8 cellular contexts compared by ENCODE assay signal in the genomic region with DNA sequence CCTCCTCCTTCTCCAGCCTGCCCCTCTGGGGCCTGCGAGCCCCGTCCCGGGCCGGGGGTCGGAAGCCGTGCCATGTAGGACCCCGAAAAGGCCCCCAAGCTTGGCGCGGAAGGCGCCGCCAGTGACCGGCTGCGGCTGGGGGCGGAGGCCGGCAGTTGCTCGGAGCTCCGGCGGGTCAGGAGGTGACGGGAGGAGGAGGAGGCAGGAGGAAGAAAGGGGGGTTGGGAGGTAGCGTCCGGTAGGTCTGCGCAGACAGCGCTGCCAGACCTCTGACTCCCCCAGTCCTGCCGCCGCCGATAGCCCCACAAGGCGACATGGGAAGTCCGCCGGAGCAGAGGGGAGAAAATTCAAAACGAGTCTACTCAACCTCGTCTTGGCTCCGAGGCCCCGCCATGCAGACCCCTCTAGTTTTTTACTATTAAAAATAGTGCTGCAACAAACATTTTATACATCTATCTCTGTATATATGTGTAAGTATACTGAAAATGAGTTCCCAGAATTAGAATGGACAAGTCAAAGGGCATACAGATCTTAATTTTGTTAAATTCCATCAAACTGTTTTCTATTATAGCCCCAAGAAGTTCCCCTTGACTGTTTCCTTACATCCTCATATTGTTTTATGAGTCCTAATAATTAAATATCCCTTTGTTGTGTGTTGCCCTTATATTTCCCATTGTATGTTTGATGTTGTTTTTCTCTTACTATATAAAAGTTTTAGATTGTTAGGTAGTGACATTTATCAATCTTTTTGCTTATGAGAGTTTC. TPM values are rescaled to one million over a fixed set of nuclear protein-coding genes. Genes with fewer than 3 reads are reported as not detected.
A peak's percentile ranks its signal among the peaks of the same experiment; 100 is the strongest.
DNase-seq lines count a peak whose midpoint lies in the region; ATAC-seq and TF ChIP-seq lines count a peak whose summit lies in the region.
"Not testable (repeated sequence)": the region's sequence is repeated elsewhere in the genome, so short reads cannot be mapped to it uniquely, and the experiment has no call there.

No MANE protein-coding gene starts in this region.

- TF ChIP-seq CTCF in MM.1S (IDR thresholded peaks at IDR 0.05; ENCODE audit: low read length); activated B cell treated with CpG ODN at 0.5 μM for 24 hours (IDR thresholded peaks at IDR 0.05); body of pancreas (IDR thresholded peaks at IDR 0.05); nephron progenitor cell (IDR thresholded peaks at IDR 0.05); testis (IDR thresholded peaks at IDR 0.05): not testable (repeated sequence)

- not testable (repeated sequence) for H3K9me3 ChIP-seq in MM.1S (replicated peaks; ENCODE audit: insufficient read depth, low read length); body of pancreas; testis

- intact Hi-C loops in activated B cell treated with CpG ODN at 0.5 μM for 24 hours (cut with micrococcal nuclease): loop anchor here (10.0 kb wide), 1 partner anchor 1388 kb away; the partner anchor contains the start of gene AASS
- intact Hi-C loops in body of pancreas (cut with DNase I); cardiac septum (cut with DNase I); testis (cut with DNase I; ENCODE audit: low total_unique reads): not testable (repeated sequence)

- not testable (repeated sequence) for H3K36me3 Mint-ChIP-seq in activated B cell treated with CpG ODN at 0.5 μM for 24 hours (ENCODE audit: low read depth); nephron progenitor cell (ENCODE audit: low read depth)

- not testable (repeated sequence) for H3K79me2 ChIP-seq in MM.1S (ENCODE audit: low read length)

- H3K27me3 Mint-ChIP-seq in activated B cell treated with CpG ODN at 0.5 μM for 24 hours: peaks cover 12% of the 10 kb centered on the region
- H3K27me3 Mint-ChIP-seq in nephron progenitor cell (ENCODE audit: low read depth, poor library complexity): peaks cover 16% of the 10 kb centered on the region

- H3K4me3 Mint-ChIP-seq in activated B cell treated with CpG ODN at 0.5 μM for 24 hours: peak overlapping the region; percentile 61
- peak overlapping the region; percentile 88 for H3K4me3 Mint-ChIP-seq in nephron progenitor cell

- CTCF ChIA-PET in activated B cell treated with CpG ODN at 0.5 μM for 24 hours (lab: Charles Lee): interaction anchor here (1.7 kb wide), 1 partner anchor 39 kb away, joined by 3 read pairs; no protein-coding TSS in a partner anchor

- not testable (repeated sequence) for TF ChIP-seq POLR2A in body of pancreas (IDR thresholded peaks at IDR 0.05); testis (IDR thresholded peaks at IDR 0.05)

- POLR2A ChIA-PET in activated B cell treated with CpG ODN at 0.5 μM for 24 hours (lab: Charles Lee): not testable (repeated sequence)

- peak overlapping the region; percentile 15; the same call in 1 of the 2 replicates for H3K4me2 ChIP-seq in MM.1S (ENCODE audit: low read depth, low read length)

- H3K27me3 ChIP-seq in MM.1S (replicated peaks; ENCODE audit: insufficient read depth, low read length): peaks cover 19% of the 10 kb centered on the region
- not testable (repeated sequence) for H3K27me3 ChIP-seq in body of pancreas, testis

- DNase-seq in EL (peak; percentile 31), activated B cell treated with CpG ODN at 0.5 μM for 24 hours (peak; percentile 50), body of pancreas (peak; percentile 28 to 39 (median 34)), cardiac septum (ENCODE audit: low spot score) (peak; percentile 78), nephron progenitor cell (peak; percentile 57), testis (peak; percentile 54)
- not testable (repeated sequence) for DNase-seq in MM.1S

- H3K4me1 Mint-ChIP-seq in activated B cell treated with CpG ODN at 0.5 μM for 24 hours (peaks cover 20% of the 10 kb centered on the region), nephron progenitor cell (peaks cover 22% of the 10 kb centered on the region)

- H3K4me3 ChIP-seq in MM.1S (ENCODE audit: low read length) (0 out of 2 replicates have a peak overlapping the region, but pooled peaks have one; percentile 17), body of pancreas (peak overlapping the region in 1 of 2 donors; percentile 12), testis (peak overlapping the region; percentile 39 to 45)

- not testable (repeated sequence) for H3K4me1 ChIP-seq in MM.1S (ENCODE audit: low read length); body of pancreas; testis

- H2AFZ ChIP-seq in MM.1S (ENCODE audit: low read length): not testable (repeated sequence)

- H3K27ac ChIP-seq in MM.1S (ENCODE audit: low read length); testis: not testable (repeated sequence)
- peak overlapping the region in 2 of 4 donors; percentile 38 to 90 for H3K27ac ChIP-seq in body of pancreas

- not testable (repeated sequence) for H4K20me1 ChIP-seq in MM.1S (ENCODE audit: insufficient read depth, low read length)

- WGBS in body of pancreas, 2 donors: 1 to 4% methylated on average over 25 to 29 of the region's 33 CpGs
- 4 to 9% methylated on average over 7 to 25 of the region's 33 CpGs for WGBS in testis, 2 donors

- not testable (repeated sequence) for H3K9me3 Mint-ChIP-seq in activated B cell treated with CpG ODN at 0.5 μM for 24 hours
- peaks cover 10% of the 10 kb centered on the region for H3K9me3 Mint-ChIP-seq in nephron progenitor cell

- ATAC-seq in GM21825 (IDR thresholded peaks at IDR 0.05; ENCODE audit: unreplicated experiment): peak; percentile 26
- peak; percentile 13 for ATAC-seq in activated B cell treated with CpG ODN at 0.5 μM for 24 hours (ENCODE audit: low read depth)
- not testable (repeated sequence) for ATAC-seq in body of pancreas

- not testable (repeated sequence) for H3K27ac Mint-ChIP-seq in activated B cell treated with CpG ODN at 0.5 μM for 24 hours, nephron progenitor cell

- not testable (repeated sequence) for H3K36me3 ChIP-seq in MM.1S (replicated peaks; ENCODE audit: insufficient read depth, low read length); body of pancreas (replicated peaks in 1 of 2; ENCODE audit: insufficient read depth in 1 of 2, low read depth in 2 of 2); testis (ENCODE audit: low read depth, missing control alignments)

- H3K9me2 ChIP-seq in MM.1S (replicated peaks; ENCODE audit: insufficient read depth, low read length): not testable (repeated sequence)

- not testable (repeated sequence) for H3K9ac ChIP-seq in MM.1S (ENCODE audit: low read length)

- peaks cover 11% of the 10 kb centered on the region; the same call in 1 of the 2 replicates for H3F3A ChIP-seq in MM.1S (ENCODE audit: insufficient read depth, low read length)

RNA-seq across cellular contexts. Expression of gene IQUB, which starts 1.4 kb away (rescaled TPM):
- 0.11 and 0.15 TPM in 2 replicates for total RNA-seq in activated B cell treated with CpG ODN at 0.5 μM for 24 hours
- 1 to 10 TPM; 1.3 to 1.6 TPM for total RNA-seq in body of pancreas
- 0.78 TPM for total RNA-seq in cardiac septum
- total RNA-seq in testis: 10 to 100 TPM; 21.3 to 34.6 TPM
- 49.2 TPM for polyA plus RNA-seq in testis (ENCODE audit: insufficient read depth, low read depth, low replicate concordance)

RNA-seq across cellular contexts. Expression of gene NDUFA5, which starts 24.6 kb away (rescaled TPM):
- total RNA-seq in activated B cell treated with CpG ODN at 0.5 μM for 24 hours: 54.3 and 63.8 TPM in 2 replicates
- 10 to 100 TPM; 33.3 to 50.6 TPM for total RNA-seq in body of pancreas
- total RNA-seq in cardiac septum: 210 TPM
- 10 to 100 TPM; 49.2 to 68.5 TPM for total RNA-seq in testis
- 83.3 TPM for polyA plus RNA-seq in testis (ENCODE audit: insufficient read depth, low read depth, low replicate concordance)

Comparison
In these comparisons a context has a peak if more than half of its experiments do, and no peak if none do; other contexts are left out.
1. RNA of gene IQUB, which starts 1.4 kb away (total RNA-seq): 21.3 to 34.6 TPM in testis; 1.3 to 1.6 TPM in body of pancreas, 0.78 TPM in cardiac septum (single experiment) and 0.11 to 0.15 TPM in activated B cell treated with CpG ODN at 0.5 μM for 24 hours; every median in the first group is over 4 times any median in the second.